ENCODE assay signal across 25 cellular contexts in genomic region chr2:2992622-2993021, GRCh38.
A peak's percentile ranks its signal among the peaks of the same experiment; 100 is the strongest.
DNase-seq lines count a peak whose midpoint lies in the region; ATAC-seq and TF ChIP-seq lines count a peak whose summit lies in the region.
"Had no signal": no experiment of that assay in that cellular context is flagged by ENCODE, and none has a peak within 500 bp of the region (broad histone marks: within the 10 kb centered on the region; RNA-seq: fewer than 3 reads in every experiment).

No MANE protein-coding gene starts in this region.

- no peak for TF ChIP-seq EP300 in SK-N-SH (IDR thresholded peaks at IDR 0.05; ENCODE audit: borderline replicate concordance in 1 of 2, low read depth in 1 of 2, low read length in 1 of 2)

- CTCF ChIA-PET in SK-N-SH (lab: Yijun Ruan, JAX): interaction anchor here (1.0 to 1.1 kb wide), 2 partner anchors 146 to 161 kb away, joined by 3 read pairs; no protein-coding TSS in a partner anchor

- no peak overlapping the region for H3K4ac ChIP-seq in trophoblast cell (ENCODE audit: low read depth, low read length)

- H3K4me3 ChIP-seq in SK-N-SH (ENCODE audit: low read depth in 2 of 2, low read length in 1 of 2) (no peak overlapping the region), NB4 (ENCODE audit: low read depth, low read length) (no peak overlapping the region), trophoblast cell (ENCODE audit: low read depth, low read length) (no peak overlapping the region)
- H3K4me3 ChIP-seq: K562, SK-N-MC had no signal

- H2BK120ac ChIP-seq in trophoblast cell (ENCODE audit: insufficient read depth, low read length, poor library complexity): no peak overlapping the region

- no peaks in the 10 kb centered on the region for H3K79me1 ChIP-seq in trophoblast cell (ENCODE audit: low read length)

- WGBS in SK-N-SH (ENCODE audit: low lambda C conversion rate): 20% methylated on average over 4 of the region's 4 CpGs
- no CpG with 5 or more reads among the region's 4 CpGs for WGBS in trophoblast cell (ENCODE audit: extremely low coverage, insufficient coverage, insufficient read length)

- H2AFZ ChIP-seq in SK-N-SH (ENCODE audit: low read depth): no peak overlapping the region
- H2AFZ ChIP-seq in trophoblast cell (ENCODE audit: insufficient read depth, low read length, poor library complexity): no peak overlapping the region

- no peaks in the 10 kb centered on the region for H3K9me2 ChIP-seq in SK-N-SH

- H3K18ac ChIP-seq in trophoblast cell (ENCODE audit: low read length): no peak overlapping the region

- H3K4me1 ChIP-seq in SK-N-SH (ENCODE audit: control insufficient read depth in 1 of 2, insufficient read depth in 2 of 2, low read depth in 1 of 2, low read length in 1 of 2): peaks cover 0 to 2% of the 10 kb centered on the region in 2 experiments; a peak in 1 of 4 replicates
- no peaks in the 10 kb centered on the region for H3K4me1 ChIP-seq in trophoblast cell (ENCODE audit: control insufficient read depth in 1 of 2, insufficient read depth in 2 of 2, low read length in 2 of 2)
- H3K4me1 ChIP-seq: Caco-2 had no signal

- H3K14ac ChIP-seq in trophoblast cell (ENCODE audit: low read length): no peak overlapping the region

- H3K9ac ChIP-seq in SK-N-SH: no peak overlapping the region
- H3K9ac ChIP-seq in trophoblast cell (ENCODE audit: low read length): peak overlapping the region; percentile 34

- no peak for TF ChIP-seq POLR2A in NB4 (IDR thresholded peaks at IDR 0.05; ENCODE audit: extremely low read depth, insufficient read length)

- H4K12ac ChIP-seq in trophoblast cell (ENCODE audit: low read depth, low read length): no peak overlapping the region

- H3K79me2 ChIP-seq in SK-N-SH (ENCODE audit: insufficient read depth): no peaks in the 10 kb centered on the region
- no peaks in the 10 kb centered on the region for H3K79me2 ChIP-seq in trophoblast cell (ENCODE audit: control insufficient read depth, insufficient read depth, low read length, poor library complexity)

- H3K27ac ChIP-seq in SK-N-SH (ENCODE audit: low read depth in 2 of 2, low read length in 1 of 2) (no peak overlapping the region), trophoblast cell (ENCODE audit: low read depth, low read length) (no peak overlapping the region)
- H3K27ac ChIP-seq: C4-2B, SK-N-MC had no signal

- TF ChIP-seq RAD21 in SK-N-SH (IDR thresholded peaks at IDR 0.05; ENCODE audit: low read length): 0 out of 2 replicates have a peak, but pooled peaks have one; percentile 13

- H3F3A ChIP-seq in SK-N-SH (replicated peaks; ENCODE audit: insufficient read depth): no peaks in the 10 kb centered on the region

- TF ChIP-seq CTCF in SK-N-SH (IDR thresholded peaks at IDR 0.05): no peak
- TF ChIP-seq CTCF in NB4 (IDR thresholded peaks at IDR 0.05; ENCODE audit: low read depth, low read length): no peak

- H4K8ac ChIP-seq in trophoblast cell (ENCODE audit: low read depth, low read length): no peak overlapping the region

- POLR2A ChIA-PET in SK-N-SH (lab: Yijun Ruan, JAX): no interaction called here

- H3K9me3 ChIP-seq in SK-N-SH: peaks cover 3% of the 10 kb centered on the region; the same call in 1 of the 2 replicates
- peaks cover 2% of the 10 kb centered on the region for H3K9me3 ChIP-seq in trophoblast cell (ENCODE audit: insufficient read depth, low read depth, low read length)

- no peak overlapping the region for H3K23ac ChIP-seq in trophoblast cell (ENCODE audit: low read length)

- DNase-seq in SK-N-SH: no peak
- peak; percentile 8 for DNase-seq in NB4 (ENCODE audit: low read depth)
- peak; percentile 37 for DNase-seq in SK-N-DZ (ENCODE audit: low spot score)
- no peak for DNase-seq in trophoblast cell
- no peak for DNase-seq in stimulated activated CD8-positive, alpha-beta memory T cell treated with anti-CD3 and anti-CD28 coated beads, Interleukin-4, amount 100 ng/mL, for 48 hours
- DNase-seq in NOMO-1 (lab: John Stamatoyannopoulos, UW; ENCODE audit: unreplicated experiment in 2 of 2): no peak
- DNase-seq: Caco-2; CD8-positive, alpha-beta T cell; DMS 273 treated with DMSO at 0.1 percent for 48 hours; DMS79; EL; GDM1; Kasumi-1; NCI-H1105 treated with DMSO at 0.1 percent for 48 hours; NCI-H2029; NCI-H2171; NCI-H226; NCI-H510A; Right ventricle myocardium superior; RPMI8226 had no signal

- no peak overlapping the region for H2BK12ac ChIP-seq in trophoblast cell (ENCODE audit: low read length)

- no peaks in the 10 kb centered on the region for H4K20me1 ChIP-seq in SK-N-SH (ENCODE audit: insufficient read depth)

- no peaks in the 10 kb centered on the region for H3K36me3 ChIP-seq in SK-N-SH (replicated peaks in 1 of 2; ENCODE audit: control insufficient read depth in 1 of 2, insufficient read depth in 2 of 2, low read length in 1 of 2)
- H3K36me3 ChIP-seq in trophoblast cell (ENCODE audit: control insufficient read depth in 1 of 2, insufficient read depth in 2 of 2, low read length in 2 of 2): no peaks in the 10 kb centered on the region

- H2AK5ac ChIP-seq in trophoblast cell (ENCODE audit: low read length): no peak overlapping the region

- H4K91ac ChIP-seq in trophoblast cell (ENCODE audit: low read depth, low read length): no peak overlapping the region

- no peak overlapping the region for H2BK5ac ChIP-seq in trophoblast cell (ENCODE audit: low read depth, low read length, poor library complexity)

- H3K27me3 ChIP-seq in SK-N-SH (ENCODE audit: insufficient read depth): no peaks in the 10 kb centered on the region
- no peaks in the 10 kb centered on the region for H3K27me3 ChIP-seq in trophoblast cell (ENCODE audit: insufficient read depth, low read length)

- H3K4me2 ChIP-seq in SK-N-SH (no peak overlapping the region), trophoblast cell (ENCODE audit: low read length) (no peak overlapping the region)

- ATAC-seq in SK-N-SH treated with all-trans-retinoic acid at 6 μM for 48 hours (no peak), HG03175 (IDR thresholded peaks at IDR 0.05; ENCODE audit: unreplicated experiment) (no peak)
- ATAC-seq: CD8-positive, alpha-beta T cell; K562 had no signal

TF ChIP-seq in SK-N-SH, 30 proteins besides CTCF, POLR2A, EP300 and RAD21 (continues in another document):
- TF ChIP-seq MXI1 (IDR thresholded peaks at IDR 0.05; ENCODE audit: low read depth, low read length) (no peak), NRF1 (IDR thresholded peaks at IDR 0.05; ENCODE audit: low read depth, low read length) (no peak), ZBTB33 (IDR thresholded peaks at IDR 0.05; ENCODE audit: borderline replicate concordance, low read depth) (no peak), FOSL2 (IDR thresholded peaks at IDR 0.05; ENCODE audit: borderline replicate concordance, low read depth) (no peak), RFX5 (IDR thresholded peaks at IDR 0.05; ENCODE audit: low read length) (no peak), USF1 (IDR thresholded peaks at IDR 0.05; ENCODE audit: borderline replicate concordance, low read depth) (no peak)

TF ChIP-seq in SK-N-SH treated with all-trans-retinoic acid at 6 μM for 48 hours, 23 proteins besides CTCF, POLR2A, EP300 and RAD21:
- no peak for TF ChIP-seq CSDC2 (CRISPR knock-in tag; IDR thresholded peaks at IDR 0.05)
- no peak for TF ChIP-seq PATZ1 (CRISPR knock-in tag; IDR thresholded peaks at IDR 0.05; ENCODE audit: borderline replicate concordance)

Comparison
In these comparisons a context has a peak if more than half of its experiments do, and no peak if none do; other contexts are left out.
1. DNase-seq: peak in NB4 (single experiment) and SK-N-DZ (single experiment); none in SK-N-SH (single experiment), trophoblast cell (0 of 2), stimulated activated CD8-positive, alpha-beta memory T cell treated with anti-CD3 and anti-CD28 coated beads, Interleukin-4, amount 100 ng/mL, for 48 hours (single experiment) and NOMO-1 (0 of 2).